21 cellular contexts compared by ENCODE assay signal in genomic region chr5:28398185-28398584, GRCh38.
DNase-seq lines count a peak whose midpoint lies in the region; ATAC-seq, FAIRE-seq and TF ChIP-seq lines count a peak whose summit lies in the region.
"Had no signal": no experiment of that assay in that cellular context is flagged by ENCODE, and none has a peak within 500 bp of the region (broad histone marks: within the 10 kb centered on the region; RNA-seq: fewer than 3 reads in every experiment).

No MANE protein-coding gene starts in this region.

- H3K4me3 Mint-ChIP-seq in glutamatergic neuron (ENCODE audit: unreplicated experiment) (no peak overlapping the region), neural progenitor cell (no peak overlapping the region)
- H3K4me3 Mint-ChIP-seq: activated naive CD8-positive, alpha-beta T cell treated with anti-CD3 and anti-CD28 coated beads, Interleukin-2, amount 50 U/mL, for 24 hours; activated T-cell treated with anti-CD3 and anti-CD28 coated beads, Interleukin-2, amount 50 U/mL, for 24 hours; H9 had no signal

- H3F3A ChIP-seq in neural progenitor cell (ENCODE audit: low read depth): peaks cover 8% of the 10 kb centered on the region

- peak overlapping the region; percentile 17 for H3K4me2 ChIP-seq in neural progenitor cell

- FAIRE-seq in small intestine (lab: Jason Lieb, UNC): no peak

- H3K36me3 ChIP-seq in SJSA1 (no peaks in the 10 kb centered on the region), neural progenitor cell (no peaks in the 10 kb centered on the region), small intestine (ENCODE audit: control insufficient read depth in 2 of 2, insufficient read depth in 2 of 2, low read length in 2 of 2) (no peaks in the 10 kb centered on the region)
- H3K36me3 ChIP-seq: lower lobe of right lung, upper lobe of right lung had no signal

- H3K36me3 Mint-ChIP-seq in glutamatergic neuron (ENCODE audit: unreplicated experiment) (no peaks in the 10 kb centered on the region), neural progenitor cell (peaks cover 7% of the 10 kb centered on the region)

- H3K27me3 Mint-ChIP-seq in glutamatergic neuron (ENCODE audit: unreplicated experiment) (no peaks in the 10 kb centered on the region), neural progenitor cell (ENCODE audit: insufficient read depth, low read depth) (peaks cover 5% of the 10 kb centered on the region)
- H3K27me3 Mint-ChIP-seq: activated naive CD8-positive, alpha-beta T cell treated with anti-CD3 and anti-CD28 coated beads, Interleukin-2, amount 50 U/mL, for 24 hours; activated T-cell treated with anti-CD3 and anti-CD28 coated beads, Interleukin-2, amount 50 U/mL, for 24 hours had no signal

- H3K27ac Mint-ChIP-seq in glutamatergic neuron (ENCODE audit: unreplicated experiment) (peak overlapping the region; percentile 62), neural progenitor cell (peak overlapping the region; percentile 90)
- H3K27ac Mint-ChIP-seq: activated naive CD8-positive, alpha-beta T cell treated with anti-CD3 and anti-CD28 coated beads, Interleukin-2, amount 50 U/mL, for 24 hours; activated T-cell treated with anti-CD3 and anti-CD28 coated beads, Interleukin-2, amount 50 U/mL, for 24 hours had no signal

- no peaks in the 10 kb centered on the region for H4K20me1 ChIP-seq in neural progenitor cell (ENCODE audit: low read depth)

- WGBS in small intestine, 3 donors: 44 to 65% (median 52%) methylated on average over 3 of the region's 3 CpGs

- ATAC-seq in GM19467 (IDR thresholded peaks at IDR 0.05; ENCODE audit: unreplicated experiment) (no peak), HG03045 (IDR thresholded peaks at IDR 0.05; ENCODE audit: unreplicated experiment) (no peak)
- ATAC-seq: activated naive CD8-positive, alpha-beta T cell treated with anti-CD3 and anti-CD28 coated beads, Interleukin-2, amount 50 U/mL, for 24 hours had no signal

- H3K4me1 ChIP-seq in SJSA1 (replicated peaks) (no peaks in the 10 kb centered on the region), neural progenitor cell (peaks cover 30% of the 10 kb centered on the region), small intestine (ENCODE audit: control insufficient read depth in 2 of 2, insufficient read depth in 1 of 2, low read depth in 1 of 2, low read length in 1 of 2) (no peaks in the 10 kb centered on the region)
- H3K4me1 ChIP-seq: lower lobe of right lung, upper lobe of right lung had no signal

- H3K27me3 ChIP-seq in SJSA1 (replicated peaks) (no peaks in the 10 kb centered on the region), neural progenitor cell (no peaks in the 10 kb centered on the region), small intestine (ENCODE audit: control insufficient read depth in 2 of 2, insufficient read depth in 2 of 2, low read length in 2 of 2) (no peaks in the 10 kb centered on the region)
- H3K27me3 ChIP-seq: upper lobe of right lung had no signal

- DNase-seq in SJSA1 (ENCODE audit: low read depth in 1 of 2, low spot score in 2 of 2) (no peak), glutamatergic neuron (no peak), neural progenitor cell (ENCODE audit: low spot score) (no peak), GM20000 (ENCODE audit: low spot score) (no peak), small intestine (no peak)
- DNase-seq: activated CD4-positive, alpha-beta T cell treated with anti-CD3 and anti-CD28 coated beads for 1 hour; activated naive CD8-positive, alpha-beta T cell treated with anti-CD3 and anti-CD28 coated beads, Interleukin-2, amount 50 U/mL, for 24 hours; activated T-cell treated with anti-CD3 and anti-CD28 coated beads, Interleukin-2, amount 50 U/mL, for 24 hours; Calu3; cerebellar nuclear complex; DMS79 treated with DMSO at 0.1 percent for 48 hours; effector CD4-positive, alpha-beta T cell; H9; KG1; lower lobe of right lung; NCI-H82; T-helper 2 cell; upper lobe of right lung had no signal

- H3K4me3 ChIP-seq in SJSA1 (no peak overlapping the region), neural progenitor cell (no peak overlapping the region), small intestine (ENCODE audit: low read depth in 1 of 2, low read length in 2 of 2) (no peak overlapping the region)
- H3K4me3 ChIP-seq: lower lobe of right lung, upper lobe of right lung had no signal

- H3K9me3 ChIP-seq in SJSA1 (replicated peaks) (no peaks in the 10 kb centered on the region), neural progenitor cell (ENCODE audit: low read depth) (no peaks in the 10 kb centered on the region), small intestine (ENCODE audit: control insufficient read depth, low read depth) (no peaks in the 10 kb centered on the region)
- H3K9me3 ChIP-seq: lower lobe of right lung, upper lobe of right lung had no signal

- H3K4me1 Mint-ChIP-seq in glutamatergic neuron (ENCODE audit: low read depth, unreplicated experiment) (peaks cover 15% of the 10 kb centered on the region), neural progenitor cell (peaks cover 38% of the 10 kb centered on the region)
- H3K4me1 Mint-ChIP-seq: activated naive CD8-positive, alpha-beta T cell treated with anti-CD3 and anti-CD28 coated beads, Interleukin-2, amount 50 U/mL, for 24 hours had no signal

- H3K9me3 Mint-ChIP-seq in glutamatergic neuron (ENCODE audit: unreplicated experiment): no peaks in the 10 kb centered on the region
- peaks cover 8% of the 10 kb centered on the region for H3K9me3 Mint-ChIP-seq in neural progenitor cell
- H3K9me3 Mint-ChIP-seq: H9 had no signal

- no peak overlapping the region for H3K9ac ChIP-seq in neural progenitor cell

- TF ChIP-seq CTCF in glutamatergic neuron (IDR thresholded peaks at IDR 0.05; ENCODE audit: partially characterized antibody, unreplicated experiment) (no peak), neural progenitor cell (IDR thresholded peaks at IDR 0.05) (no peak), GM20000 (IDR thresholded peaks at IDR 0.05; ENCODE audit: extremely low read depth, missing control alignments) (no peak)

- no peak overlapping the region for H2AFZ ChIP-seq in neural progenitor cell (replicated peaks)

- H3K79me2 ChIP-seq in neural progenitor cell (ENCODE audit: low read depth): no peaks in the 10 kb centered on the region

- H3K27ac ChIP-seq in SJSA1: peak overlapping the region; percentile 24
- H3K27ac ChIP-seq in neural progenitor cell: no peak overlapping the region
- H3K27ac ChIP-seq in small intestine (ENCODE audit: low read depth in 1 of 2, low read length in 1 of 2): no peak overlapping the region
- H3K27ac ChIP-seq: C4-2B, lower lobe of right lung, upper lobe of right lung had no signal
